Comparison of ENCODE assay signal across 17 cellular contexts in genomic region chr17:20278805-20279204, GRCh38.
DNase-seq lines count a peak whose midpoint lies in the region; TF ChIP-seq lines count a peak whose summit lies in the region.
"Had no signal": no experiment of that assay in that cellular context is flagged by ENCODE, and none has a peak within 500 bp of the region (broad histone marks: within the 10 kb centered on the region; RNA-seq: fewer than 3 reads in every experiment).

No MANE protein-coding gene starts in this region.

- peak overlapping the region; percentile 44 for H3K4me3 Mint-ChIP-seq in activated naive CD4-positive, alpha-beta T cell treated with anti-CD3 and anti-CD28 coated beads, Interleukin-2, amount 50 U/mL, for 24 hours
- H3K4me3 Mint-ChIP-seq in type B pancreatic cell (no peak overlapping the region), Calu3 (ENCODE audit: low read depth, unreplicated experiment) (no peak overlapping the region)
- H3K4me3 Mint-ChIP-seq: IgD-negative memory B cell had no signal

- H2AFZ ChIP-seq in mesenchymal stem cell (ENCODE audit: low read depth, low read length) = no peak overlapping the region

- H3K23ac ChIP-seq in mesenchymal stem cell (ENCODE audit: low read length in 2 of 2) = no peak overlapping the region

- no peaks in the 10 kb centered on the region for H3K9me3 Mint-ChIP-seq in activated naive CD4-positive, alpha-beta T cell treated with anti-CD3 and anti-CD28 coated beads, Interleukin-2, amount 50 U/mL, for 24 hours
- no peaks in the 10 kb centered on the region for H3K9me3 Mint-ChIP-seq in type B pancreatic cell
- H3K9me3 Mint-ChIP-seq in Calu3 (ENCODE audit: low read depth, unreplicated experiment) = no peaks in the 10 kb centered on the region

- H3K79me1 ChIP-seq in mesenchymal stem cell (replicated peaks; ENCODE audit: low read length, poor library complexity, severe bottlenecking) = peaks cover 10% of the 10 kb centered on the region

- H3K14ac ChIP-seq in mesenchymal stem cell (ENCODE audit: low read length in 2 of 2) = no peak overlapping the region

- H3K18ac ChIP-seq in mesenchymal stem cell (ENCODE audit: low read depth in 1 of 2, low read length in 2 of 2) = no peak overlapping the region

- H3K4me1 ChIP-seq in SJCRH30 = peaks cover 20% of the 10 kb centered on the region
- peaks cover 27% of the 10 kb centered on the region for H3K4me1 ChIP-seq in mesenchymal stem cell (ENCODE audit: control insufficient read depth, insufficient read depth, low read depth, low read length)
- H3K4me1 ChIP-seq: HAP-1 had no signal

- WGBS in mesenchymal stem cell = no CpG with 5 or more reads among the region's 1 CpG

- H3K9ac ChIP-seq in mesenchymal stem cell (ENCODE audit: low read length) = no peak overlapping the region
- H3K9ac ChIP-seq: BLaER1 treated with 17β-estradiol and CSF1 and Interleukin-3, amounts not matched to agents 10 nM and 100 nM had no signal

- H3K4me3 ChIP-seq in SJCRH30 (no peak overlapping the region), mesenchymal stem cell (ENCODE audit: insufficient read depth in 1 of 2, low read depth in 1 of 2, low read length in 2 of 2) (no peak overlapping the region)
- H3K4me3 ChIP-seq: BLaER1 treated with 17β-estradiol and CSF1 and Interleukin-3, amounts not matched to agents 10 nM and 100 nM; HAP-1; SK-N-MC had no signal

- H3K9me3 ChIP-seq in SJCRH30 (replicated peaks) (no peaks in the 10 kb centered on the region), mesenchymal stem cell (ENCODE audit: control insufficient read depth, low read length) (no peaks in the 10 kb centered on the region)
- H3K9me3 ChIP-seq: BLaER1 treated with 17β-estradiol and CSF1 and Interleukin-3, amounts not matched to agents 10 nM and 100 nM; HAP-1 had no signal

- H4K91ac ChIP-seq in mesenchymal stem cell (ENCODE audit: low read length) = no peak overlapping the region

- peaks cover 9% of the 10 kb centered on the region for H3K36me3 ChIP-seq in SJCRH30
- peaks cover 0 to 27% of the 10 kb centered on the region in 2 experiments for H3K36me3 ChIP-seq in mesenchymal stem cell (ENCODE audit: control insufficient read depth in 1 of 2, insufficient read depth in 2 of 2, low read depth in 1 of 2, low read length in 2 of 2)
- H3K36me3 ChIP-seq: HAP-1 had no signal

- DNase-seq in activated naive CD4-positive, alpha-beta T cell treated with Interleukin-2 at 50 U/mL for 16 hours = no peak
- DNase-seq in SJCRH30 (peak; percentile 35 to 58), mesenchymal stem cell (no peak), type B pancreatic cell (ENCODE audit: extremely low spot score, unreplicated experiment) (no peak), Calu3 (no peak), globus pallidus (ENCODE audit: low spot score) (no peak)
- no peak for DNase-seq in activated effector memory CD4-positive, alpha-beta T cell treated with Interleukin-2 at 50 U/mL for 16 hours
- DNase-seq: Kasumi-1, NCI-H1417 treated with DMSO at 0.1 percent for 48 hours, NCI-H1930, NCI-H446 treated with DMSO at 0.1 percent for 48 hours, NCI-H774 had no signal

- no peak overlapping the region for H3K27ac ChIP-seq in SJCRH30
- no peak overlapping the region for H3K27ac ChIP-seq in mesenchymal stem cell (ENCODE audit: low read length, poor library complexity, severe bottlenecking)
- H3K27ac ChIP-seq: BLaER1 treated with 17β-estradiol and CSF1 and Interleukin-3, amounts not matched to agents 10 nM and 100 nM; SK-N-MC had no signal

- H2BK120ac ChIP-seq in mesenchymal stem cell (ENCODE audit: low read depth, low read length) = no peak overlapping the region

- H2BK12ac ChIP-seq in mesenchymal stem cell (ENCODE audit: low read length in 2 of 2) = no peak overlapping the region

- H3K4me1 Mint-ChIP-seq in activated naive CD4-positive, alpha-beta T cell treated with anti-CD3 and anti-CD28 coated beads, Interleukin-2, amount 50 U/mL, for 24 hours = peaks cover 79% of the 10 kb centered on the region
- H3K4me1 Mint-ChIP-seq in type B pancreatic cell (ENCODE audit: unreplicated experiment) = peaks cover 28% of the 10 kb centered on the region
- H3K4me1 Mint-ChIP-seq in Calu3 (ENCODE audit: low read depth, unreplicated experiment) = no peaks in the 10 kb centered on the region

- TF ChIP-seq CTCF in type B pancreatic cell (conservative IDR thresholded peaks at IDR 0.05) (peak; percentile 23), Calu3 (IDR thresholded peaks at IDR 0.05; ENCODE audit: unreplicated experiment) (no peak)

- no peaks in the 10 kb centered on the region for H3K27me3 Mint-ChIP-seq in activated naive CD4-positive, alpha-beta T cell treated with anti-CD3 and anti-CD28 coated beads, Interleukin-2, amount 50 U/mL, for 24 hours
- H3K27me3 Mint-ChIP-seq in type B pancreatic cell (no peaks in the 10 kb centered on the region), Calu3 (ENCODE audit: unreplicated experiment) (no peaks in the 10 kb centered on the region)
- H3K27me3 Mint-ChIP-seq: IgD-negative memory B cell had no signal

- no peaks in the 10 kb centered on the region for H3K36me3 Mint-ChIP-seq in activated naive CD4-positive, alpha-beta T cell treated with anti-CD3 and anti-CD28 coated beads, Interleukin-2, amount 50 U/mL, for 24 hours
- peaks cover 5% of the 10 kb centered on the region for H3K36me3 Mint-ChIP-seq in type B pancreatic cell
- H3K36me3 Mint-ChIP-seq in Calu3 (ENCODE audit: insufficient read depth, unreplicated experiment) = peaks cover 10% of the 10 kb centered on the region

- peak overlapping the region; percentile 37 for H2AK5ac ChIP-seq in mesenchymal stem cell (ENCODE audit: low read length, severe bottlenecking)

- no peak overlapping the region for H2BK15ac ChIP-seq in mesenchymal stem cell (ENCODE audit: low read depth, poor library complexity, severe bottlenecking)

- no peak overlapping the region for H4K8ac ChIP-seq in mesenchymal stem cell (ENCODE audit: low read length)

- H2BK5ac ChIP-seq in mesenchymal stem cell (ENCODE audit: low read depth, low read length, poor library complexity, severe bottlenecking) = no peak overlapping the region

- H3K4ac ChIP-seq in mesenchymal stem cell (ENCODE audit: low read depth in 1 of 2, low read length in 2 of 2) = peak overlapping the region in 1 of 2 experiments; percentile 16

- intact Hi-C loops in Calu3 (cut with micrococcal nuclease; ENCODE audit: unreplicated experiment) = no loop called here

- H3K27me3 ChIP-seq in SJCRH30 (no peaks in the 10 kb centered on the region), mesenchymal stem cell (ENCODE audit: control insufficient read depth in 1 of 2, insufficient read depth in 1 of 2, low read length in 2 of 2) (no peaks in the 10 kb centered on the region)
- H3K27me3 ChIP-seq: BLaER1 treated with 17β-estradiol and CSF1 and Interleukin-3, amounts not matched to agents 10 nM and 100 nM had no signal

- CTCF ChIA-PET in Calu3 (lab: Charles Lee) = no interaction called here

- BruUV-seq in Calu3 (replicated peaks; lab: Mats Ljungman, UMichigan) = no TSS peak

- H3K4me2 ChIP-seq in mesenchymal stem cell (ENCODE audit: low read length, poor library complexity, severe bottlenecking) = no peak overlapping the region
- H3K4me2 ChIP-seq: BLaER1 treated with 17β-estradiol and CSF1 and Interleukin-3, amounts not matched to agents 10 nM and 100 nM had no signal

- no peak overlapping the region for H3K27ac Mint-ChIP-seq in activated naive CD4-positive, alpha-beta T cell treated with anti-CD3 and anti-CD28 coated beads, Interleukin-2, amount 50 U/mL, for 24 hours
- H3K27ac Mint-ChIP-seq in type B pancreatic cell (no peak overlapping the region), Calu3 (ENCODE audit: unreplicated experiment) (no peak overlapping the region)
- H3K27ac Mint-ChIP-seq: IgD-negative memory B cell had no signal

Comparison
In these comparisons a context has a peak if more than half of its experiments do, and no peak if none do; other contexts are left out.
1. DNase-seq: peak in SJCRH30 (2 of 2); none in activated naive CD4-positive, alpha-beta T cell treated with Interleukin-2 at 50 U/mL for 16 hours (single experiment), mesenchymal stem cell (single experiment), type B pancreatic cell (single experiment), Calu3 (single experiment), globus pallidus (single experiment) and activated effector memory CD4-positive, alpha-beta T cell treated with Interleukin-2 at 50 U/mL for 16 hours (single experiment).